Comparison of ENCODE assay signal across 11 cellular contexts in the genomic region with DNA sequence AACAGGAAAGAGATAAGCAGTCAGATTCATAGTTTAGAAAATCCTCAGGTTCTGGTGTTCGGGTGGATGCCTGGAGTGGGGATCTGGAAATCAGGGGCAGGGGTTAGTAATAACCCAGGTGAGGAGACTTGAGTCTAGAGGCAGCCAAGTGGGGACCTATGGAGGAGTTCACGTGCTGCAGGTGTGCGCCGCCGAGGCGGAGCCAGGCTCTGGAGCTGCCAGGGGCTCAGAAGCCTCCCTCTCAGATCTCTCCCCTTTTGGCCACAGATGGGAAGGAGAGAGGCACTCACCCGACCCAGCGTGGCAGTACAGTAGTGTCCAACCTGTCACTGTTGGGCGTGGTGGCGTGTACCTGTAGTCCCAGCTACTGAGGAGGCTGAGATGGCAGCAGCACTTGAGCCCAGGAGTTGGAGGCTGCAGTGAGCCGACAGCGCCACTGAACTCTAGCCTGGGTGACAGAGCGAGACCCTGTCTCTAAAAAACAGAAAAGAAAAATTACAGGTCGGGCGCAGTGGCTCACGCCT. TPM values are rescaled to one million over a fixed set of nuclear protein-coding genes. Genes with fewer than 3 reads are reported as not detected.
DNase-seq lines count a peak whose midpoint lies in the region; ATAC-seq and TF ChIP-seq lines count a peak whose summit lies in the region.
"Had no signal": no experiment of that assay in that cellular context is flagged by ENCODE, and none has a peak within 500 bp of the region (broad histone marks: within the 10 kb centered on the region; RNA-seq: fewer than 3 reads in every experiment).

No MANE protein-coding gene starts in this region.

- POLR2A ChIA-PET in activated CD4-positive, alpha-beta memory T cell treated with anti-CD3 and anti-CD28 coated beads for 36 hours (lab: Charles Lee): interaction anchor here (1.1 to 1.7 kb wide), 2 partner anchors 89 to 122 kb away, joined by 3 to 5 read pairs; no protein-coding TSS in a partner anchor

- CTCF ChIA-PET in activated CD4-positive, alpha-beta memory T cell treated with anti-CD3 and anti-CD28 coated beads for 36 hours (lab: Charles Lee): interaction anchor here (0.8 to 1.0 kb wide), 3 partner anchors 16 to 115 kb away, joined by 3 to 4 read pairs (median 3); no protein-coding TSS in a partner anchor
- CTCF ChIA-PET in Calu3 (lab: Charles Lee): interaction anchor here (1.4 kb wide), 1 partner anchor 16 kb away, joined by 9 read pairs; no protein-coding TSS in a partner anchor

- 0 out of 2 replicates have a peak overlapping the region, but pooled peaks have one; percentile 90 for H3K4me2 ChIP-seq in GM23338

- 100% methylated on average over 1 of the region's 16 CpGs; no CpG with 5 or more reads in 1 of the 2 donors for WGBS in gastroesophageal sphincter (ENCODE audit: low coverage in 1 of 2), 2 donors
- 91 to 95% methylated on average over 16 of the region's 16 CpGs for WGBS in lower leg skin, 2 donors

- no peak for ATAC-seq in GM23338
- ATAC-seq in gastroesophageal sphincter: no peak
- ATAC-seq in stimulated activated effector memory CD8-positive, alpha-beta T cell treated with anti-CD3 and anti-CD28 coated beads, Interleukin-12 subunit alpha, Interleukin-12 subunit beta, amount 100 ng/mL, for 72 hours: no peak
- no peak for ATAC-seq in GM18502 (IDR thresholded peaks at IDR 0.05; ENCODE audit: poor library complexity, unreplicated experiment)

- H3K9me3 Mint-ChIP-seq in GM23338 (no peaks in the 10 kb centered on the region), Calu3 (ENCODE audit: low read depth, unreplicated experiment) (no peaks in the 10 kb centered on the region)
- H3K9me3 Mint-ChIP-seq in activated CD4-positive, alpha-beta memory T cell treated with anti-CD3 and anti-CD28 coated beads for 36 hours: no peaks in the 10 kb centered on the region
- H3K9me3 Mint-ChIP-seq in stimulated activated effector memory CD8-positive, alpha-beta T cell treated with anti-CD3 and anti-CD28 coated beads, Interleukin-12 subunit alpha, Interleukin-12 subunit beta, amount 100 ng/mL, for 72 hours: no peaks in the 10 kb centered on the region

- H3K36me3 Mint-ChIP-seq in GM23338 (ENCODE audit: low read depth): peaks cover 2% of the 10 kb centered on the region; the same call in 1 of the 3 replicates
- no peaks in the 10 kb centered on the region for H3K36me3 Mint-ChIP-seq in activated CD4-positive, alpha-beta memory T cell treated with anti-CD3 and anti-CD28 coated beads for 36 hours
- peaks cover 8% of the 10 kb centered on the region for H3K36me3 Mint-ChIP-seq in stimulated activated effector memory CD8-positive, alpha-beta T cell treated with anti-CD3 and anti-CD28 coated beads, Interleukin-12 subunit alpha, Interleukin-12 subunit beta, amount 100 ng/mL, for 72 hours
- peaks cover 23% of the 10 kb centered on the region for H3K36me3 Mint-ChIP-seq in Calu3 (ENCODE audit: insufficient read depth, unreplicated experiment)

- no peak for TF ChIP-seq EP300 in gastroesophageal sphincter (IDR thresholded peaks at IDR 0.05)

- peaks cover 17% of the 10 kb centered on the region for H3K4me1 Mint-ChIP-seq in GM23338
- peaks cover 39% of the 10 kb centered on the region for H3K4me1 Mint-ChIP-seq in activated CD4-positive, alpha-beta memory T cell treated with anti-CD3 and anti-CD28 coated beads for 36 hours (ENCODE audit: low read depth)
- H3K4me1 Mint-ChIP-seq in stimulated activated effector memory CD8-positive, alpha-beta T cell treated with anti-CD3 and anti-CD28 coated beads, Interleukin-12 subunit alpha, Interleukin-12 subunit beta, amount 100 ng/mL, for 72 hours: peaks cover 41% of the 10 kb centered on the region
- H3K4me1 Mint-ChIP-seq in Calu3 (ENCODE audit: low read depth, unreplicated experiment): peaks cover 22% of the 10 kb centered on the region

- H3K27ac Mint-ChIP-seq in GM23338: no peak overlapping the region
- peak overlapping the region; percentile 77 for H3K27ac Mint-ChIP-seq in activated CD4-positive, alpha-beta memory T cell treated with anti-CD3 and anti-CD28 coated beads for 36 hours
- H3K27ac Mint-ChIP-seq in stimulated activated effector memory CD8-positive, alpha-beta T cell treated with anti-CD3 and anti-CD28 coated beads, Interleukin-12 subunit alpha, Interleukin-12 subunit beta, amount 100 ng/mL, for 72 hours: peak overlapping the region; percentile 94
- no peak overlapping the region for H3K27ac Mint-ChIP-seq in Calu3 (ENCODE audit: unreplicated experiment)

- H3K4me1 ChIP-seq in GM23338 (ENCODE audit: insufficient read depth): peaks cover 27% of the 10 kb centered on the region
- H3K4me1 ChIP-seq in gastroesophageal sphincter: peaks cover 0 to 88% (median 38%) of the 10 kb centered on the region in 3 donors

- peak overlapping the region; percentile 64 for H3K4me3 Mint-ChIP-seq in GM23338
- H3K4me3 Mint-ChIP-seq in activated CD4-positive, alpha-beta memory T cell treated with anti-CD3 and anti-CD28 coated beads for 36 hours: peak overlapping the region; percentile 74
- H3K4me3 Mint-ChIP-seq in stimulated activated effector memory CD8-positive, alpha-beta T cell treated with anti-CD3 and anti-CD28 coated beads, Interleukin-12 subunit alpha, Interleukin-12 subunit beta, amount 100 ng/mL, for 72 hours: peak overlapping the region; percentile 56
- H3K4me3 Mint-ChIP-seq in Calu3 (ENCODE audit: low read depth, unreplicated experiment): no peak overlapping the region

- no peak overlapping the region for H2AFZ ChIP-seq in GM23338

- no TSS peak for BruUV-seq in Calu3 (replicated peaks; lab: Mats Ljungman, UMichigan)

- H3K4me3 ChIP-seq in GM23338: peak overlapping the region; percentile 67; the same call in 1 of the 2 replicates
- H3K4me3 ChIP-seq in gastroesophageal sphincter: peak overlapping the region in 1 of 2 donors; percentile 61
- H3K4me3 ChIP-seq in lower leg skin (ENCODE audit: low read depth, poor library complexity, severe bottlenecking): no peak overlapping the region

- no peak for DNase-seq in GM23338 (ENCODE audit: low spot score)
- DNase-seq in activated CD4-positive, alpha-beta memory T cell treated with anti-CD3 and anti-CD28 coated beads for 36 hours: no peak
- no peak for DNase-seq in stimulated activated effector memory CD8-positive, alpha-beta T cell treated with anti-CD3 and anti-CD28 coated beads, Interleukin-12 subunit alpha, Interleukin-12 subunit beta, amount 100 ng/mL, for 72 hours (ENCODE audit: low spot score in 2 of 2)
- no peak for DNase-seq in Calu3
- DNase-seq in lower leg skin (ENCODE audit: low spot score in 2 of 2): no peak
- DNase-seq in COR-L47 (lab: John Stamatoyannopoulos, UW): no peak
- DNase-seq: dermis blood vessel endothelial cell; NCI-H146; stimulated activated CD8-positive, alpha-beta memory T cell treated with anti-CD3 and anti-CD28 coated beads, Interleukin-4, amount 100 ng/mL, for 48 hours had no signal

- intact Hi-C loops in activated CD4-positive, alpha-beta memory T cell treated with anti-CD3 and anti-CD28 coated beads for 36 hours (cut with micrococcal nuclease): loop anchor here (2.0 to 5.0 kb wide), 2 partner anchors 27 to 47 kb away; partner anchors contain the start of gene TXN2
- intact Hi-C loops in Calu3 (cut with micrococcal nuclease; ENCODE audit: unreplicated experiment) (loop anchor here (5.0 kb wide), 1 partner anchor 67 kb away; the partner anchor contains the start of gene MYH9), lower leg skin (cut with DNase I; ENCODE audit: low total_unique reads) (no loop called here)

- H4K20me1 ChIP-seq in GM23338 (replicated peaks; ENCODE audit: insufficient read depth): no peaks in the 10 kb centered on the region

- H3K27ac ChIP-seq in GM23338 (ENCODE audit: low read depth) (0 out of 2 replicates have a peak overlapping the region, but pooled peaks have one; percentile 92), gastroesophageal sphincter (peak overlapping the region; percentile 35 to 98 (median 94))

- H3K27me3 Mint-ChIP-seq in GM23338 (ENCODE audit: insufficient read depth, low read depth, poor library complexity) (peaks cover 13% of the 10 kb centered on the region), Calu3 (ENCODE audit: unreplicated experiment) (no peaks in the 10 kb centered on the region)
- H3K27me3 Mint-ChIP-seq in activated CD4-positive, alpha-beta memory T cell treated with anti-CD3 and anti-CD28 coated beads for 36 hours: no peaks in the 10 kb centered on the region

- H3K79me2 ChIP-seq in GM23338 (replicated peaks; ENCODE audit: insufficient read depth): no peaks in the 10 kb centered on the region

- TF ChIP-seq POLR2A in gastroesophageal sphincter (IDR thresholded peaks at IDR 0.05) (no peak), lower leg skin (IDR thresholded peaks at IDR 0.05) (no peak)

- no peaks in the 10 kb centered on the region for H3K9me3 ChIP-seq in gastroesophageal sphincter

- peaks cover 20% of the 10 kb centered on the region for H3F3A ChIP-seq in GM23338 (replicated peaks; ENCODE audit: low read depth)

- H3K36me3 ChIP-seq in GM23338 (ENCODE audit: insufficient read depth): no peaks in the 10 kb centered on the region
- H3K36me3 ChIP-seq in gastroesophageal sphincter: no peaks in the 10 kb centered on the region

- H3K27me3 ChIP-seq in GM23338 (ENCODE audit: insufficient read depth) (no peaks in the 10 kb centered on the region), gastroesophageal sphincter (no peaks in the 10 kb centered on the region)

- no peaks in the 10 kb centered on the region for H3K9me2 ChIP-seq in GM23338 (ENCODE audit: insufficient read depth)

- TF ChIP-seq CTCF in GM23338 (conservative IDR thresholded peaks at IDR 0.05; ENCODE audit: low read depth in 2 of 2) (no peak), gastroesophageal sphincter (IDR thresholded peaks at IDR 0.05) (no peak), Calu3 (IDR thresholded peaks at IDR 0.05; ENCODE audit: unreplicated experiment) (no peak), lower leg skin (IDR thresholded peaks at IDR 0.05) (no peak)

RNA-seq across cellular contexts. Expression of gene TXN2, which starts 27.5 kb away (rescaled TPM):
- total RNA-seq in GM23338 (2014; rRNA removed; shearing (Covaris generic)): 21.6 and 23.0 TPM in 2 replicates
- 50.3 and 55.6 TPM in 2 replicates for polyA plus RNA-seq in GM23338 (2016; fragmentation: Nextera tagmentation; extraction: Ambion mirVana)
- total RNA-seq in activated CD4-positive, alpha-beta memory T cell treated with anti-CD3 and anti-CD28 coated beads for 36 hours: 10 to 100 TPM; 94.3 to 97.0 TPM
- total RNA-seq in gastroesophageal sphincter: 10 to 100 TPM; 36.4 to 78.3 (median 63.4) TPM
- total RNA-seq in Calu3 (2022): 58.4 and 63.3 TPM in 2 replicates
- total RNA-seq in lower leg skin: 10 to 100 TPM; 45.6 to 56.7 (median 52.2) TPM

RNA-seq across cellular contexts. Expression of gene FOXRED2, which starts 52.9 kb away (rescaled TPM):
- 38.3 and 47.5 TPM in 2 replicates for total RNA-seq in GM23338 (2014; rRNA removed; shearing (Covaris generic))
- polyA plus RNA-seq in GM23338 (2016; fragmentation: Nextera tagmentation; extraction: Ambion mirVana): 11.5 and 12.7 TPM in 2 replicates
- total RNA-seq in activated CD4-positive, alpha-beta memory T cell treated with anti-CD3 and anti-CD28 coated beads for 36 hours: 10 to 100 TPM; 15.2 to 15.9 TPM
- total RNA-seq in gastroesophageal sphincter: 1 to 10 TPM; 3.1 to 7.3 (median 4.6) TPM
- total RNA-seq in Calu3 (2022): 27.9 and 29.4 TPM in 2 replicates
- total RNA-seq in lower leg skin: 10 to 100 TPM in 3 of 4 donors, 1 to 10 TPM in 1; 9.1 to 18.5 (median 14.6) TPM

Comparison
In these comparisons a context has a peak if more than half of its experiments do, and no peak if none do; other contexts are left out.
1. H3K27ac Mint-ChIP-seq: peak in activated CD4-positive, alpha-beta memory T cell treated with anti-CD3 and anti-CD28 coated beads for 36 hours (single experiment) and stimulated activated effector memory CD8-positive, alpha-beta T cell treated with anti-CD3 and anti-CD28 coated beads, Interleukin-12 subunit alpha, Interleukin-12 subunit beta, amount 100 ng/mL, for 72 hours (single experiment); none in GM23338 (single experiment) and Calu3 (single experiment).